8 cellular contexts compared by ENCODE assay signal in genomic region chr14:22929848-22930364, GRCh38. TPM values are rescaled to one million over a fixed set of nuclear protein-coding genes. Genes with fewer than 3 reads are reported as not detected.
DNase-seq lines count a peak whose midpoint lies in the region; ATAC-seq and TF ChIP-seq lines count a peak whose summit lies in the region.

No MANE protein-coding gene starts in this region.

- H3K27ac ChIP-seq in SK-N-SH (ENCODE audit: low read depth in 2 of 2, low read length in 1 of 2) (peak overlapping the region; percentile 58 to 85), layer of hippocampus (ENCODE audit: low read depth, low read length) (peak overlapping the region; percentile 83), upper lobe of right lung (peak overlapping the region; percentile 85)

- H3K27me3 ChIP-seq in SK-N-SH (ENCODE audit: insufficient read depth): no peaks in the 10 kb centered on the region
- no peaks in the 10 kb centered on the region for H3K27me3 ChIP-seq in adipocyte (replicated peaks; ENCODE audit: control insufficient read depth, insufficient read depth, low read length)
- no peaks in the 10 kb centered on the region for H3K27me3 ChIP-seq in layer of hippocampus (ENCODE audit: control insufficient read depth, insufficient read depth, low read length)
- no peaks in the 10 kb centered on the region for H3K27me3 ChIP-seq in upper lobe of right lung

- H3K9ac ChIP-seq in SK-N-SH (peak overlapping the region; percentile 68), adipocyte (ENCODE audit: low read length) (peak overlapping the region; percentile 79)

- peaks cover 13% of the 10 kb centered on the region for H3F3A ChIP-seq in SK-N-SH (replicated peaks; ENCODE audit: insufficient read depth)

- POLR2A ChIA-PET in SK-N-SH (lab: Yijun Ruan, JAX): interaction anchor here (1.1 to 1.6 kb wide), 4 partner anchors 12 to 81 kb away, joined by 3 to 15 read pairs (median 4); partner anchors contain the start of genes HAUS4 and RBM23

- no peaks in the 10 kb centered on the region for H4K20me1 ChIP-seq in SK-N-SH (ENCODE audit: insufficient read depth)

- CTCF ChIA-PET in SK-N-SH (lab: Yijun Ruan, JAX): interaction anchor here (0.6 to 3.7 kb wide), 38 partner anchors 8 to 152 kb away, joined by 3 to 36 read pairs (median 7); partner anchors contain the start of genes AJUBA, CDH24, HAUS4 and LRP10

- H3K4me1 ChIP-seq in SK-N-SH (ENCODE audit: control insufficient read depth in 1 of 2, insufficient read depth in 2 of 2, low read depth in 1 of 2, low read length in 1 of 2) (peaks cover 9 to 12% of the 10 kb centered on the region in 2 experiments; a peak in 2 of 4 replicates), adipocyte (ENCODE audit: control insufficient read depth, insufficient read depth, low read length) (peaks cover 14% of the 10 kb centered on the region), upper lobe of right lung (peaks cover 17% of the 10 kb centered on the region)

- intact Hi-C loops in upper lobe of right lung (cut with DNase I): no loop called here

- TF ChIP-seq CTCF in SK-N-SH (IDR thresholded peaks at IDR 0.05) (no peak), upper lobe of right lung (IDR thresholded peaks at IDR 0.05) (no peak)

- no peaks in the 10 kb centered on the region for H3K9me2 ChIP-seq in SK-N-SH

- 0% methylated on average over 6 of the region's 6 CpGs for WGBS in SK-N-SH (ENCODE audit: low lambda C conversion rate)

- ATAC-seq in SK-N-SH treated with all-trans-retinoic acid at 6 μM for 48 hours (no peak), upper lobe of right lung (no peak)

- H3K79me2 ChIP-seq in SK-N-SH (ENCODE audit: insufficient read depth): peaks cover 28% of the 10 kb centered on the region

- peak overlapping the region; percentile 78 for H3K4me2 ChIP-seq in SK-N-SH

- H3K9me3 ChIP-seq in SK-N-SH: no peaks in the 10 kb centered on the region
- no peaks in the 10 kb centered on the region for H3K9me3 ChIP-seq in adipocyte (ENCODE audit: control insufficient read depth, low read length)
- no peaks in the 10 kb centered on the region for H3K9me3 ChIP-seq in upper lobe of right lung

- TF ChIP-seq RAD21 in SK-N-SH (IDR thresholded peaks at IDR 0.05; ENCODE audit: low read length): no peak

- H3K4me3 ChIP-seq in SK-N-SH (ENCODE audit: low read depth in 2 of 2, low read length in 1 of 2) (peak overlapping the region; percentile 49 to 64), adipocyte (ENCODE audit: low read length) (peak overlapping the region; percentile 80), upper lobe of right lung (peak overlapping the region; percentile 89)

- H3K36me3 ChIP-seq in SK-N-SH (replicated peaks in 1 of 2; ENCODE audit: control insufficient read depth in 1 of 2, insufficient read depth in 2 of 2, low read length in 1 of 2) (peaks cover 11 to 16% of the 10 kb centered on the region in 2 experiments), adipocyte (ENCODE audit: control insufficient read depth, insufficient read depth, low read length, severe bottlenecking) (peaks cover 16% of the 10 kb centered on the region), upper lobe of right lung (peaks cover 24% of the 10 kb centered on the region)

- no peak for DNase-seq in SK-N-SH
- no peak for DNase-seq in adipocyte (ENCODE audit: low read depth)
- no peak for DNase-seq in upper lobe of right lung
- no peak for DNase-seq in hepatic stellate cell (ENCODE audit: low spot score)
- no peak for DNase-seq in cerebellum (ENCODE audit: low spot score)
- DNase-seq in activated CD4-positive, alpha-beta T cell treated with anti-CD3 and anti-CD28 coated beads for 1 hour: no peak

- peak overlapping the region; percentile 94 for H2AFZ ChIP-seq in SK-N-SH (ENCODE audit: low read depth)

- TF ChIP-seq EP300 in SK-N-SH (IDR thresholded peaks at IDR 0.05; ENCODE audit: borderline replicate concordance in 1 of 2, low read depth in 1 of 2, low read length in 1 of 2): no peak

TF ChIP-seq in SK-N-SH, 30 proteins besides CTCF, POLR2A, EP300 and RAD21 (continues in another document):
- no peak for TF ChIP-seq REST (IDR thresholded peaks at IDR 0.05; ENCODE audit: low read depth, low read length)
- TF ChIP-seq RCOR1 (IDR thresholded peaks at IDR 0.05; ENCODE audit: low read length): 0 out of 2 replicates have a peak, but pooled peaks have one; percentile 1
- no peak for TF ChIP-seq MEF2A (IDR thresholded peaks at IDR 0.05; ENCODE audit: borderline replicate concordance, low read depth)

TF ChIP-seq in SK-N-SH treated with all-trans-retinoic acid at 6 μM for 48 hours, 23 proteins besides CTCF, POLR2A, EP300 and RAD21 (continues in another document):
- TF ChIP-seq PPARA (CRISPR knock-in tag; IDR thresholded peaks at IDR 0.05; ENCODE audit: borderline replicate concordance) (no peak), POU6F1 (CRISPR knock-in tag; IDR thresholded peaks at IDR 0.05; ENCODE audit: borderline replicate concordance, low read depth) (no peak), SNAI2 (CRISPR knock-in tag; IDR thresholded peaks at IDR 0.05) (no peak), ZFP30 (CRISPR knock-in tag; IDR thresholded peaks at IDR 0.05) (no peak), ZNF565 (CRISPR knock-in tag; conservative IDR thresholded peaks at IDR 0.05; ENCODE audit: low read depth) (no peak), PATZ1 (CRISPR knock-in tag; IDR thresholded peaks at IDR 0.05; ENCODE audit: borderline replicate concordance) (no peak), CSDC2 (CRISPR knock-in tag; IDR thresholded peaks at IDR 0.05) (no peak), RARB (CRISPR knock-in tag; IDR thresholded peaks at IDR 0.05) (no peak), TOX (CRISPR knock-in tag; IDR thresholded peaks at IDR 0.05; ENCODE audit: borderline replicate concordance) (no peak), ZC3H10 (CRISPR knock-in tag; IDR thresholded peaks at IDR 0.05) (no peak), OSR1 (CRISPR knock-in tag; IDR thresholded peaks at IDR 0.05) (no peak), TCF4 (CRISPR knock-in tag; IDR thresholded peaks at IDR 0.05; ENCODE audit: borderline replicate concordance) (no peak)

RNA-seq across cellular contexts. Expression of gene PRMT5, which starts 0.7 kb away (rescaled TPM):
- 132 and 174 TPM in 2 replicates for polyA plus RNA-seq in SK-N-SH (2012; rRNA removed)
- 103 and 123 TPM in 2 replicates for polyA plus RNA-seq in SK-N-SH (2012; cell fraction: cytosol; rRNA removed)
- 158 and 224 TPM in 2 replicates for polyA plus RNA-seq in SK-N-SH (2012; cell fraction: nucleus; rRNA removed)
- total RNA-seq in upper lobe of right lung (38.9 TPM), cerebellum (48.2 TPM)

RNA-seq across cellular contexts. Expression of gene RBM23, which starts 11.0 kb away (rescaled TPM):
- 52.4 and 65.5 TPM in 2 replicates for polyA plus RNA-seq in SK-N-SH (2012; rRNA removed)
- 70.3 and 76.0 TPM in 2 replicates for polyA plus RNA-seq in SK-N-SH (2012; cell fraction: cytosol; rRNA removed)
- 97.7 and 97.9 TPM in 2 replicates for polyA plus RNA-seq in SK-N-SH (2012; cell fraction: nucleus; rRNA removed)
- total RNA-seq in upper lobe of right lung: 83.5 TPM
- total RNA-seq in cerebellum: 91.1 TPM

RNA-seq across cellular contexts. Expression of gene HAUS4, which starts 27.0 kb away (rescaled TPM):
- polyA plus RNA-seq in SK-N-SH (2012; rRNA removed): 25.0 and 27.3 TPM in 2 replicates
- 20.8 and 25.7 TPM in 2 replicates for polyA plus RNA-seq in SK-N-SH (2012; cell fraction: cytosol; rRNA removed)
- 32.3 and 38.8 TPM in 2 replicates for polyA plus RNA-seq in SK-N-SH (2012; cell fraction: nucleus; rRNA removed)
- total RNA-seq in upper lobe of right lung (44.7 TPM), cerebellum (25.0 TPM)

RNA-seq across cellular contexts. Expression of gene REM2, which starts 46.9 kb away (rescaled TPM):
- 0.26 and 0.36 TPM in 2 replicates for polyA plus RNA-seq in SK-N-SH (2012; rRNA removed)
- polyA plus RNA-seq in SK-N-SH (2012; cell fraction: cytosol; rRNA removed): 0.12 and 0.17 TPM in 2 replicates
- polyA plus RNA-seq in SK-N-SH (2012; cell fraction: nucleus; rRNA removed): 1.2 TPM in 2 replicates
- total RNA-seq in upper lobe of right lung: 0.41 TPM
- total RNA-seq in cerebellum: 4.0 TPM

RNA-seq across cellular contexts. Expression of gene AJUBA, which starts 52.4 kb away (rescaled TPM):
- polyA plus RNA-seq in SK-N-SH (2012; rRNA removed): 24.4 and 36.2 TPM in 2 replicates
- 20.0 and 24.7 TPM in 2 replicates for polyA plus RNA-seq in SK-N-SH (2012; cell fraction: cytosol; rRNA removed)
- polyA plus RNA-seq in SK-N-SH (2012; cell fraction: nucleus; rRNA removed): 37.7 and 54.6 TPM in 2 replicates
- total RNA-seq in upper lobe of right lung (37.8 TPM), cerebellum (7.4 TPM)
